23 cellular contexts compared by ENCODE assay signal in genomic region chr7:66751945-66752344, GRCh38.
"Had no signal": no experiment of that assay in that cellular context is flagged by ENCODE, and none has a peak within 500 bp of the region (broad histone marks: within the 10 kb centered on the region; RNA-seq: fewer than 3 reads in every experiment).

No MANE protein-coding gene starts in this region.

- H3K9me3 Mint-ChIP-seq: dendritic cell treated with granulocyte-macrophage colony-stimulating factor and Interleukin-4, amounts not matched to agents 40 ng/mL and 50 ng/mL, for 4 days; natural killer cell; neural progenitor cell had no signal

- H3K36me3 Mint-ChIP-seq: natural killer cell had no signal

- DNase-seq: cerebellar nuclear complex; effector CD8-positive, alpha-beta T cell; foreskin keratinocyte; heart left ventricle; kidney; mammary epithelial cell; natural killer cell; right lobe of liver; stimulated activated CD4-positive, alpha-beta T cell treated with anti-CD3 and anti-CD28 coated beads, Interleukin-12 subunit alpha, Interleukin-12 subunit beta, amount 100 ng/mL, for 4 hours; stimulated activated CD4-positive, alpha-beta T cell treated with anti-CD3 and anti-CD28 coated beads, Interleukin-1b, Interleukin-23, amount 100 ng/mL, for 48 hours; stimulated activated CD4-positive, alpha-beta T cell treated with anti-CD3 and anti-CD28 coated beads, Interleukin-4, amount 100 ng/mL, for 1 hour; stimulated activated CD8-positive, alpha-beta memory T cell treated with anti-CD3 and anti-CD28 coated beads, Interleukin-4, amount 100 ng/mL, for 48 hours; stimulated activated naive CD8-positive, alpha-beta T cell treated with anti-CD3 and anti-CD28 coated beads, Interleukin-15, Interleukin-2, amounts not matched to agents 100 U/mL and 50 U/mL, for 24 hours; substantia nigra; testis; tibial artery; upper lobe of right lung; uterus had no signal

- H3K27me3 Mint-ChIP-seq: dendritic cell treated with granulocyte-macrophage colony-stimulating factor and Interleukin-4, amounts not matched to agents 40 ng/mL and 50 ng/mL, for 4 days; progenitor cell of endocrine pancreas had no signal

- ATAC-seq: foreskin keratinocyte; gastroesophageal sphincter; heart left ventricle; left lobe of liver; natural killer cell; right lobe of liver; stimulated activated naive CD8-positive, alpha-beta T cell treated with anti-CD3 and anti-CD28 coated beads, Interleukin-15, Interleukin-2, amounts not matched to agents 100 U/mL and 50 U/mL, for 24 hours; upper lobe of right lung had no signal

- H3K4me3 Mint-ChIP-seq: dendritic cell treated with granulocyte-macrophage colony-stimulating factor and Interleukin-4, amounts not matched to agents 40 ng/mL and 50 ng/mL, for 4 days; natural killer cell; neural progenitor cell had no signal

- H3K27ac Mint-ChIP-seq: dendritic cell treated with granulocyte-macrophage colony-stimulating factor and Interleukin-4, amounts not matched to agents 40 ng/mL and 50 ng/mL, for 4 days had no signal
